In the genomic region with DNA sequence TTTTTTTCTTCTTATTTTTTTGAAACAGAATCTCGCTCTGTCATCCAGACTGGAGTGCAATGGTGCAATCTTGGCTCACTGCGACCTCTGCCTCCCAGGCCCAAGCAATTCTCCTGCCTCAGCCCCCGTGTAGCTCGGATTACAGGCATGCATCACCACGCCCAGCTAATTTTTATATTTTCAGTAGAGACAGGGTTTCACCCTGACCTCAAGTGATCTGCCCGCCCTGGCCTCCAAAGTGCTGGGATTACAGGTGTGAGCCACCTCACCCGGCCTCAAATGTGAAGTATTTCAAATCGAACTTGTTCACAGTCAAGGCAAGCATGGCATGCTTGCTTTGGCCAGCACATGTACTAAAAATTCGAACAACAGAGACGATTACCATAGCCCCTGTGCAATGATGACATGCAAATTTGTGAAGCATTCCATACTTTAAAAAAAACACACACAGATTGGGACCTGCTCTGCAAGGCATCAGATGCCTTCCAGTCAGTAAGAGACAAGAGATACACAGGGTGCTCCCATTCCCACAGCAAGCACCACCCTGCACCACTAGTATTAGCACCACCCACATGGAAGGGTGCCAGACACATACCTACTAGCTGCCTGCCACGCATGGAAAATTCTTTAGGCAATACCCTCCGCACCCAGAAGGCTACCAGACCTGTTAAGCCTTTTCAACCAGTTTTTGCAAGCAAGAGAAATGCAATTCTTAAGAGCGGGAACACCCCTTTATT, we compare ENCODE assay signal across 8 cellular contexts. TPM values are rescaled to one million over a fixed set of nuclear protein-coding genes. Genes with fewer than 3 reads are reported as not detected.
DNase-seq lines count a peak whose midpoint lies in the region; ATAC-seq and TF ChIP-seq lines count a peak whose summit lies in the region.

No MANE protein-coding gene starts in this region.

- POLR2A ChIA-PET in activated CD4-positive, alpha-beta T cell treated with anti-CD3 and anti-CD28 coated beads, Interleukin-2, amount 10 ng/mL, durations not matched to agents 7 days and 5 days (lab: Charles Lee), result no interaction called here

- H3K27ac Mint-ChIP-seq in activated CD4-positive, alpha-beta T cell treated with anti-CD3 and anti-CD28 coated beads, Interleukin-2, amount 10 ng/mL, durations not matched to agents 7 days and 5 days, result peak overlapping the region; percentile 37
- H3K27ac Mint-ChIP-seq in osteocyte (ENCODE audit: unreplicated experiment), result peak overlapping the region; percentile 90

- CTCF ChIA-PET in activated CD4-positive, alpha-beta T cell treated with anti-CD3 and anti-CD28 coated beads, Interleukin-2, amount 10 ng/mL, durations not matched to agents 7 days and 5 days (lab: Charles Lee), result interaction anchor here (1.4 to 1.5 kb wide), 2 partner anchors 9 to 16 kb away, joined by 3 read pairs; no protein-coding TSS in a partner anchor

- TF ChIP-seq CTCF in esophagus squamous epithelium (IDR thresholded peaks at IDR 0.05) (peak in 3 of 6 experiments; percentile 28 to 53 (median 49)), osteocyte (IDR thresholded peaks at IDR 0.05) (peak; percentile 27)

- H3K36me3 ChIP-seq in SJCRH30 (no peaks in the 10 kb centered on the region; the same call in 1 of the 2 replicates), esophagus squamous epithelium (no peaks in the 10 kb centered on the region)

- H3K4me3 Mint-ChIP-seq in activated CD4-positive, alpha-beta T cell treated with anti-CD3 and anti-CD28 coated beads, Interleukin-2, amount 10 ng/mL, durations not matched to agents 7 days and 5 days, result no peak overlapping the region
- peak overlapping the region; percentile 46 for H3K4me3 Mint-ChIP-seq in osteocyte (ENCODE audit: unreplicated experiment)

- ATAC-seq in GM18505 (IDR thresholded peaks at IDR 0.05; ENCODE audit: unreplicated experiment), result no peak

- peaks cover 6% of the 10 kb centered on the region for H3K36me3 Mint-ChIP-seq in activated CD4-positive, alpha-beta T cell treated with anti-CD3 and anti-CD28 coated beads, Interleukin-2, amount 10 ng/mL, durations not matched to agents 7 days and 5 days (ENCODE audit: low read depth)
- H3K36me3 Mint-ChIP-seq in osteocyte (ENCODE audit: unreplicated experiment), result peaks cover 3% of the 10 kb centered on the region

- no peaks in the 10 kb centered on the region for H3K27me3 Mint-ChIP-seq in activated CD4-positive, alpha-beta T cell treated with anti-CD3 and anti-CD28 coated beads, Interleukin-2, amount 10 ng/mL, durations not matched to agents 7 days and 5 days
- no peaks in the 10 kb centered on the region for H3K27me3 Mint-ChIP-seq in osteocyte (ENCODE audit: unreplicated experiment)

- no peak for DNase-seq in activated CD4-positive, alpha-beta T cell treated with anti-CD3 and anti-CD28 coated beads, Interleukin-2, amount 10 ng/mL, durations not matched to agents 7 days and 5 days
- no peak for DNase-seq in activated CD4-positive, alpha-beta T cell treated with anti-CD3 and anti-CD28 coated beads for 1 hour
- peak; percentile 60 to 67 for DNase-seq in SJCRH30
- DNase-seq in esophagus squamous epithelium (lab: John Stamatoyannopoulos, UW), result no peak
- no peak for DNase-seq in osteocyte (ENCODE audit: extremely low spot score, unreplicated experiment)
- DNase-seq in RPMI8226, result no peak
- DNase-seq in stimulated activated CD4-positive, alpha-beta T cell treated with anti-CD3 and anti-CD28 coated beads, Interleukin-2, amount 100 ng/mL, for 24 hours, result no peak

- H3K9me3 ChIP-seq in SJCRH30 (replicated peaks) (no peaks in the 10 kb centered on the region), esophagus squamous epithelium (no peaks in the 10 kb centered on the region)

- no peak overlapping the region for H3K4me3 ChIP-seq in SJCRH30
- H3K4me3 ChIP-seq in esophagus squamous epithelium, result peak overlapping the region in 1 of 4 donors; percentile 10

- TF ChIP-seq POLR2A in esophagus squamous epithelium (IDR thresholded peaks at IDR 0.05) (no peak), GM18505 (IDR thresholded peaks at IDR 0.05; ENCODE audit: borderline replicate concordance, extremely low read depth, insufficient read depth, insufficient read length) (no peak)

- no peaks in the 10 kb centered on the region for H3K9me3 Mint-ChIP-seq in activated CD4-positive, alpha-beta T cell treated with anti-CD3 and anti-CD28 coated beads, Interleukin-2, amount 10 ng/mL, durations not matched to agents 7 days and 5 days
- no peaks in the 10 kb centered on the region for H3K9me3 Mint-ChIP-seq in osteocyte (ENCODE audit: unreplicated experiment)

- intact Hi-C loops in esophagus squamous epithelium (cut with DNase I), result no loop called here

- peaks cover 92% of the 10 kb centered on the region for H3K4me1 Mint-ChIP-seq in activated CD4-positive, alpha-beta T cell treated with anti-CD3 and anti-CD28 coated beads, Interleukin-2, amount 10 ng/mL, durations not matched to agents 7 days and 5 days
- H3K4me1 Mint-ChIP-seq in osteocyte (ENCODE audit: unreplicated experiment), result peaks cover 84% of the 10 kb centered on the region

- 7 to 20% methylated on average over 10 to 13 of the region's 13 CpGs for whole genome bisulfite sequencing in esophagus squamous epithelium, 2 donors

- no peaks in the 10 kb centered on the region for H3K27me3 ChIP-seq in SJCRH30
- no peaks in the 10 kb centered on the region for H3K27me3 ChIP-seq in esophagus squamous epithelium

- H3K4me1 ChIP-seq in SJCRH30, result peaks cover 51% of the 10 kb centered on the region
- H3K4me1 ChIP-seq in esophagus squamous epithelium, result peaks cover 59 to 98% (median 68%) of the 10 kb centered on the region in 3 donors

- H3K27ac ChIP-seq in SJCRH30, result no peak overlapping the region; the same call in 1 of the 2 replicates
- H3K27ac ChIP-seq in esophagus squamous epithelium, result peak overlapping the region; percentile 87 to 93 (median 90)

RNA-seq across cellular contexts. Expression of a gene that starts 47.2 kb away (rescaled TPM):
- 100 to 1,000 TPM; 158 to 178 TPM for total RNA-seq in activated CD4-positive, alpha-beta T cell treated with anti-CD3 and anti-CD28 coated beads, Interleukin-2, amount 10 ng/mL, durations not matched to agents 7 days and 5 days
- 105 and 116 TPM in 2 replicates for total RNA-seq in SJCRH30 (2014; rRNA removed; shearing (Covaris generic))
- total RNA-seq in esophagus squamous epithelium (10 to 100 TPM; 51.0 to 72.7 (median 66.9) TPM), osteocyte (188 and 209 TPM in 2 replicates)

Comparison
In these comparisons a context has a peak if more than half of its experiments do, and no peak if none do; other contexts are left out.
1. DNase-seq: peak in SJCRH30 (2 of 2); none in activated CD4-positive, alpha-beta T cell treated with anti-CD3 and anti-CD28 coated beads, Interleukin-2, amount 10 ng/mL, durations not matched to agents 7 days and 5 days (single experiment), activated CD4-positive, alpha-beta T cell treated with anti-CD3 and anti-CD28 coated beads for 1 hour (single experiment), esophagus squamous epithelium (single experiment), osteocyte (single experiment), RPMI8226 (single experiment) and stimulated activated CD4-positive, alpha-beta T cell treated with anti-CD3 and anti-CD28 coated beads, Interleukin-2, amount 100 ng/mL, for 24 hours (0 of 2).